ENCODE assay signal across 17 cellular contexts in genomic region chr11:69333149-69333710, GRCh38. TPM values are rescaled to one million over a fixed set of nuclear protein-coding genes. Genes with fewer than 3 reads are reported as not detected.
DNase-seq lines count a peak whose midpoint lies in the region; ATAC-seq and TF ChIP-seq lines count a peak whose summit lies in the region.
"Had no signal": no experiment of that assay in that cellular context is flagged by ENCODE, and none has a peak within 500 bp of the region (broad histone marks: within the 10 kb centered on the region; RNA-seq: fewer than 3 reads in every experiment).

No MANE protein-coding gene starts in this region.

- H3K27me3 ChIP-seq in SJCRH30 = no peaks in the 10 kb centered on the region
- H3K27me3 ChIP-seq in esophagus muscularis mucosa = no peaks in the 10 kb centered on the region

- CTCF ChIA-PET in WTC11 (lab: Charles Lee) = no interaction called here

- H3K27ac Mint-ChIP-seq in chondrocyte (ENCODE audit: unreplicated experiment) (no peak overlapping the region), WTC11 (no peak overlapping the region)
- H3K27ac Mint-ChIP-seq: B cell; CD4-positive, CD25-positive, alpha-beta regulatory T cell had no signal

- no peak for ATAC-seq in WTC11

- H3K4me1 Mint-ChIP-seq in chondrocyte (ENCODE audit: low read depth) = no peaks in the 10 kb centered on the region
- H3K4me1 Mint-ChIP-seq in WTC11 = peaks cover 18% of the 10 kb centered on the region

- H3K27me3 Mint-ChIP-seq in chondrocyte (ENCODE audit: low read depth) (no peaks in the 10 kb centered on the region), WTC11 (ENCODE audit: low read depth) (no peaks in the 10 kb centered on the region)
- H3K27me3 Mint-ChIP-seq: B cell had no signal

- POLR2A ChIA-PET in WTC11 (lab: Charles Lee) = no interaction called here

- DNase-seq in SJCRH30 (peak; percentile 29 to 66), chondrocyte (ENCODE audit: low spot score) (peak; percentile 6), posterior vena cava (ENCODE audit: low spot score) (peak; percentile 25), ureter (ENCODE audit: low spot score) (peak; percentile 20), WTC11 (ENCODE audit: low spot score) (no peak), esophagus muscularis mucosa (ENCODE audit: extremely low spot score) (no peak), NK-92 (lab: John Stamatoyannopoulos, UW; ENCODE audit: unreplicated experiment) (no peak)
- DNase-seq: CD4-positive, CD25-positive, alpha-beta regulatory T cell; DMS53; KBM-7; MV-4-11; NCI-H1417 treated with DMSO at 0.1 percent for 48 hours; NCI-H1930; NCI-H2171; NCI-H446 treated with DMSO at 0.1 percent for 48 hours had no signal

- TF ChIP-seq POLR2A in esophagus muscularis mucosa (IDR thresholded peaks at IDR 0.05; ENCODE audit: low read depth) = no peak

- peaks cover 9% of the 10 kb centered on the region for H3K9me3 Mint-ChIP-seq in chondrocyte (ENCODE audit: low read depth)
- no peaks in the 10 kb centered on the region for H3K9me3 Mint-ChIP-seq in WTC11

- H3K4me3 Mint-ChIP-seq in chondrocyte (ENCODE audit: unreplicated experiment) (no peak overlapping the region), WTC11 (no peak overlapping the region)
- H3K4me3 Mint-ChIP-seq: B cell; CD4-positive, CD25-positive, alpha-beta regulatory T cell had no signal

- TF ChIP-seq EP300 in esophagus muscularis mucosa (IDR thresholded peaks at IDR 0.05) = no peak

- H3K27ac ChIP-seq in SJCRH30 (peak overlapping the region; percentile 92), esophagus muscularis mucosa (replicated peaks in 1 of 4) (no peak overlapping the region)

- H3K36me3 Mint-ChIP-seq in chondrocyte (ENCODE audit: low read depth) = peaks cover 2% of the 10 kb centered on the region
- H3K36me3 Mint-ChIP-seq in WTC11 = no peaks in the 10 kb centered on the region
- H3K36me3 Mint-ChIP-seq: CD4-positive, CD25-positive, alpha-beta regulatory T cell had no signal

- intact Hi-C loops in posterior vena cava (cut with DNase I) = no loop called here
- intact Hi-C loops in esophagus muscularis mucosa (cut with DNase I) = no loop called here

- H3K4me1 ChIP-seq in SJCRH30 (peaks cover 39% of the 10 kb centered on the region), esophagus muscularis mucosa (no peaks in the 10 kb centered on the region)
- H3K4me1 ChIP-seq: HAP-1 had no signal

- H3K9me3 ChIP-seq in SJCRH30 (replicated peaks) = no peaks in the 10 kb centered on the region
- H3K9me3 ChIP-seq in esophagus muscularis mucosa = peaks cover 0 to 4% (median 0%) of the 10 kb centered on the region in 4 donors
- H3K9me3 ChIP-seq: HAP-1 had no signal

- TF ChIP-seq CTCF in chondrocyte (IDR thresholded peaks at IDR 0.05) (no peak), WTC11 (IDR thresholded peaks at IDR 0.05) (no peak), esophagus muscularis mucosa (IDR thresholded peaks at IDR 0.05) (no peak)

- H3K4me3 ChIP-seq in SJCRH30 (no peak overlapping the region), esophagus muscularis mucosa (no peak overlapping the region)
- H3K4me3 ChIP-seq: HAP-1 had no signal

- H3K36me3 ChIP-seq in SJCRH30 (no peaks in the 10 kb centered on the region), esophagus muscularis mucosa (no peaks in the 10 kb centered on the region)
- H3K36me3 ChIP-seq: HAP-1 had no signal

- WGBS in esophagus muscularis mucosa = 86% methylated on average over 2 of the region's 2 CpGs

TF ChIP-seq in WTC11, 78 proteins besides CTCF, POLR2A, EP300 and RAD21:
- TF ChIP-seq ZNF425 (CRISPR knock-in tag; conservative IDR thresholded peaks at IDR 0.05) (no peak), ATF3 (CRISPR knock-in tag; conservative IDR thresholded peaks at IDR 0.05) (no peak), PREB (CRISPR knock-in tag; IDR thresholded peaks at IDR 0.05; ENCODE audit: borderline replicate concordance) (no peak), GABPB1 (CRISPR knock-in tag; IDR thresholded peaks at IDR 0.05) (no peak), NR1H2 (CRISPR knock-in tag; IDR thresholded peaks at IDR 0.05) (no peak), ZNF317 (CRISPR knock-in tag; IDR thresholded peaks at IDR 0.05; ENCODE audit: borderline replicate concordance, low read depth) (no peak), TEAD1 (CRISPR knock-in tag; IDR thresholded peaks at IDR 0.05) (no peak), ERG (CRISPR knock-in tag; IDR thresholded peaks at IDR 0.05) (no peak), PRDM15 (CRISPR knock-in tag; IDR thresholded peaks at IDR 0.05) (no peak), ZNF138 (CRISPR knock-in tag; conservative IDR thresholded peaks at IDR 0.05) (no peak), OVOL2 (CRISPR knock-in tag; IDR thresholded peaks at IDR 0.05; ENCODE audit: borderline replicate concordance) (no peak), ZNF219 (CRISPR knock-in tag; IDR thresholded peaks at IDR 0.05; ENCODE audit: borderline replicate concordance) (no peak), CBFB (CRISPR knock-in tag; IDR thresholded peaks at IDR 0.05; ENCODE audit: low read depth) (no peak), NFE2L1 (CRISPR knock-in tag; IDR thresholded peaks at IDR 0.05) (no peak), FOXP1 (CRISPR knock-in tag; IDR thresholded peaks at IDR 0.05; ENCODE audit: borderline replicate concordance) (no peak)

RNA-seq across cellular contexts. Expression of gene MYEOV, which starts 39.3 kb away (rescaled TPM):
- 2.9 and 6.7 TPM in 2 replicates for total RNA-seq in SJCRH30 (2014; rRNA removed; shearing (Covaris generic))
- total RNA-seq in chondrocyte = 0.87 TPM in 1 of 3 replicates, not detected in the others
- under 1 TPM; 0.46 to 0.57 TPM for total RNA-seq in posterior vena cava
- not detected for total RNA-seq in ureter
- 1.1 to 1.4 TPM (median 1.1 TPM) in 3 replicates for total RNA-seq in WTC11 (2021)
- total RNA-seq in esophagus muscularis mucosa = not detected
- total RNA-seq: B cell had no signal

Comparison
In these comparisons a context has a peak if more than half of its experiments do, and no peak if none do; other contexts are left out.
1. DNase-seq: peak in SJCRH30 (2 of 2), chondrocyte (single experiment), posterior vena cava (single experiment) and ureter (single experiment); none in WTC11 (single experiment), esophagus muscularis mucosa (single experiment) and NK-92 (single experiment).